Comparison of ENCODE assay signal across 8 cellular contexts in genomic region chr7:42580061-42580460, GRCh38.
"Had no signal": no experiment of that assay in that cellular context is flagged by ENCODE, and none has a peak within 500 bp of the region (broad histone marks: within the 10 kb centered on the region; RNA-seq: fewer than 3 reads in every experiment).

No MANE protein-coding gene starts in this region.

- H3K4me3 ChIP-seq: GM12878 had no signal

- FAIRE-seq: G401.6, GM12878, GM12891, GM12892, GM18507, GM19239 had no signal

- ATAC-seq: GM12878 had no signal

- DNase-seq: GDM1, GF-D8 had no signal
